21 cellular contexts compared by ENCODE assay signal in the genomic region with DNA sequence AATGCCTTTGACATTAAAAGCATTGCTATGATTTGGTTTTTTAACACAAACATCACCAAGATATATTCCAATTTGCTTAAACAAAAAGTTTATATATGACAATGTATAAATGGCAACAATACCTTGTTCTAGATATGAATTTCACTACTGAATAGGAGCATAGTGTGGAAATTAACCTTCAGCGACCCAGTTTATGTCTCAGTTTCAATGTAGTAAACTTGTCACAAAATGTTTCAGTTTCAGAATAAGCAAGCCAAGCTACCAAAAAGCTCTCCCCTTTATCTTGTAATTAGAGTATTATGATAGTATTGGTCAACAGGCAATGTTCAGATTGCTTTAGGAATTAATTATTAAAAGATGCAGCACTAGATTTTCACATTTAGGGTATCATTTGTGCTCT.
A peak's percentile ranks its signal among the peaks of the same experiment; 100 is the strongest.
DNase-seq lines count a peak whose midpoint lies in the region; ATAC-seq and TF ChIP-seq lines count a peak whose summit lies in the region.
"Had no signal": no experiment of that assay in that cellular context is flagged by ENCODE, and none has a peak within 500 bp of the region (broad histone marks: within the 10 kb centered on the region; RNA-seq: fewer than 3 reads in every experiment).

No MANE protein-coding gene starts in this region.

- H3K9ac ChIP-seq in mesendoderm (ENCODE audit: low read length), result no peak overlapping the region

- no CpG with 5 or more reads among the region's 1 CpG for WGBS in mesendoderm (ENCODE audit: extremely low coverage, insufficient coverage, low lambda C conversion rate)

- no peaks in the 10 kb centered on the region for H3K27me3 ChIP-seq in mesendoderm (ENCODE audit: insufficient read depth, low read length, poor library complexity)
- H3K27me3 ChIP-seq in PC-9 (ENCODE audit: insufficient read depth, low read depth), result no peaks in the 10 kb centered on the region

- no peak overlapping the region for H3K4ac ChIP-seq in mesendoderm (ENCODE audit: low read depth, low read length)

- H3K9me3 ChIP-seq in PC-9 (ENCODE audit: insufficient read depth, low read depth), result no peaks in the 10 kb centered on the region
- H3K9me3 ChIP-seq: A549 had no signal

- no peaks in the 10 kb centered on the region for H3F3A ChIP-seq in PC-9 (ENCODE audit: insufficient read depth, low read depth)

- H3K4me2 ChIP-seq in mesendoderm (ENCODE audit: low read length), result no peak overlapping the region
- H3K4me2 ChIP-seq in PC-9, result no peak overlapping the region
- H3K4me2 ChIP-seq: A549, GM23338 had no signal

- H3K4me1 ChIP-seq in mesendoderm (ENCODE audit: control insufficient read depth, low read depth, low read length) (no peaks in the 10 kb centered on the region), PC-9 (replicated peaks; ENCODE audit: insufficient read depth) (no peaks in the 10 kb centered on the region)
- H3K4me1 ChIP-seq: A549 had no signal

- no peak overlapping the region for H3K4me3 ChIP-seq in mesendoderm (ENCODE audit: low read length)
- no peak overlapping the region for H3K4me3 ChIP-seq in PC-9
- H3K4me3 ChIP-seq: A549, GM23338 had no signal

- ATAC-seq in GM18498 (IDR thresholded peaks at IDR 0.05; ENCODE audit: unreplicated experiment) (peak; percentile 61), HG02938 (IDR thresholded peaks at IDR 0.05; ENCODE audit: unreplicated experiment) (peak; percentile 83), HG03378 (IDR thresholded peaks at IDR 0.05; ENCODE audit: unreplicated experiment) (peak; percentile 58)
- ATAC-seq: A549; activated CD4-positive, alpha-beta T cell treated with anti-CD3 and anti-CD28 coated beads for 36 hours; GM23338; PC-3; stimulated activated naive CD8-positive, alpha-beta T cell treated with anti-CD3 and anti-CD28 coated beads, Interleukin-15, amount 100 ng/mL, for 72 hours had no signal

- H3K23ac ChIP-seq in mesendoderm (ENCODE audit: low read length), result no peak overlapping the region

- no peaks in the 10 kb centered on the region for H3K79me2 ChIP-seq in mesendoderm (ENCODE audit: control insufficient read depth, insufficient read depth, low read length)
- no peaks in the 10 kb centered on the region for H3K79me2 ChIP-seq in PC-9 (ENCODE audit: low read depth)

- H3K27ac ChIP-seq in mesendoderm (ENCODE audit: low read depth, low read length), result no peak overlapping the region
- H3K27ac ChIP-seq in PC-9, result no peak overlapping the region
- H3K27ac ChIP-seq: A549 had no signal

- no peak overlapping the region for H4K5ac ChIP-seq in mesendoderm (ENCODE audit: low read length)

- H3K56ac ChIP-seq in mesendoderm (ENCODE audit: low read length), result no peak overlapping the region

- DNase-seq in GM20000 (ENCODE audit: low spot score) (peak; percentile 21), mesendoderm (no peak), NCI-H226 (no peak), SW480 (ENCODE audit: low spot score) (no peak), PC-9 (no peak)
- DNase-seq: activated CD4-positive, alpha-beta T cell treated with anti-CD3 and anti-CD28 coated beads for 36 hours; activated naive CD4-positive, alpha-beta T cell treated with Interleukin-2 at 50 U/mL for 16 hours; DMS79; kidney glomerular epithelial cell; NCI-H2081 treated with DMSO at 0.1 percent for 48 hours; NCI-H526; PC-3; retina; stimulated activated CD4-positive, alpha-beta T cell treated with anti-CD3 and anti-CD28 coated beads, Interleukin-15, amount 100 ng/mL, for 24 hours; stimulated activated naive CD8-positive, alpha-beta T cell treated with anti-CD3 and anti-CD28 coated beads, Interleukin-15, amount 100 ng/mL, for 72 hours; T1000 had no signal

- no peak overlapping the region for H3K18ac ChIP-seq in mesendoderm (ENCODE audit: low read length)

- no peaks in the 10 kb centered on the region for H3K9me2 ChIP-seq in PC-9 (ENCODE audit: insufficient read depth)

- TF ChIP-seq CTCF in GM20000 (IDR thresholded peaks at IDR 0.05; ENCODE audit: extremely low read depth, missing control alignments) (no peak), PC-9 (conservative IDR thresholded peaks at IDR 0.05) (no peak)

- no peak overlapping the region for H2AK5ac ChIP-seq in mesendoderm (ENCODE audit: low read length)

- H4K20me1 ChIP-seq in PC-9 (ENCODE audit: insufficient read depth), result no peaks in the 10 kb centered on the region

- intact Hi-C loops in PC-9 (cut with micrococcal nuclease; ENCODE audit: unreplicated experiment), result no loop called here

- no peaks in the 10 kb centered on the region for H3K79me1 ChIP-seq in mesendoderm (ENCODE audit: low read length)

- BruUV-seq in PC-9 (replicated peaks; lab: Mats Ljungman, UMichigan), result no TSS peak

- H2BK120ac ChIP-seq in mesendoderm (ENCODE audit: low read depth, low read length), result no peak overlapping the region

- H2BK5ac ChIP-seq in mesendoderm (ENCODE audit: low read length), result no peak overlapping the region

- POLR2A ChIA-PET in PC-9 (lab: Charles Lee; ENCODE audit: unreplicated experiment), result no interaction called here

- H3K36me3 ChIP-seq in mesendoderm (ENCODE audit: control insufficient read depth, insufficient read depth, low read length), result no peaks in the 10 kb centered on the region
- no peaks in the 10 kb centered on the region for H3K36me3 ChIP-seq in PC-9 (ENCODE audit: low read depth)

- CTCF ChIA-PET in PC-9 (lab: Charles Lee), result no interaction called here

- no peak overlapping the region for H2BK15ac ChIP-seq in mesendoderm (replicated peaks; ENCODE audit: low read depth)

- H4K8ac ChIP-seq in mesendoderm (ENCODE audit: low read depth, low read length), result no peak overlapping the region

- no peak overlapping the region for H2AFZ ChIP-seq in PC-9
- H2AFZ ChIP-seq: GM23338 had no signal
